32 cellular contexts compared by ENCODE assay signal in the genomic region with DNA sequence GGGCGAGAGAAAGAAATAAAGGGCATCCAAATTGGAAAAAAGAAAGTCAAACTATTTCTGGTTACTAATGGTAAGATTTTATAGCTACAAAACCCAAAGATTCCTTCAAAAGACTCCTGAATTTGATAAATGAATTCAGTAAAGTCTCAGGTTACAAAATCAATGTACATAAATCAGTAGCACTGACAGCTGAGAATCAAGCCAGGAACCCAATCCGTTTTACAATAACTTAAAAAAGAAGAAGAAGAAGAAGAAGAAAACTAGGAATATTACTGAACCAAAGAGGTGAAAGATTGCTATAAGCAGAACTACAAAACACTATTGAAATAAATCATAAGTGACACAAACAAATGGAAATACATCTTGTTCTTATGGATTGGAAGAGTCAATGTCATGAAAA.
"Had no signal": no experiment of that assay in that cellular context is flagged by ENCODE, and none has a peak within 500 bp of the region (broad histone marks: within the 10 kb centered on the region; RNA-seq: fewer than 3 reads in every experiment).

No MANE protein-coding gene starts in this region.

- H3K9me3 Mint-ChIP-seq: activated B cell treated with CpG ODN at 0.5 μM for 24 hours; activated CD4-positive, alpha-beta memory T cell treated with anti-CD3 and anti-CD28 coated beads for 36 hours; activated CD4-positive, alpha-beta T cell treated with anti-CD3 and anti-CD28 coated beads, Interleukin-2, amount 10 ng/mL, durations not matched to agents 24 days and 14 days; activated CD8-positive, alpha-beta T cell treated with anti-CD3 and anti-CD28 coated beads for 36 hours; activated naive CD4-positive, alpha-beta T cell treated with anti-CD3 and anti-CD28 coated beads, Interleukin-2, amount 10 ng/mL, durations not matched to agents 7 days and 5 days; activated naive CD4-positive, alpha-beta T cell treated with anti-CD3 and anti-CD28 coated beads, Interleukin-2, amount 50 U/mL, for 24 hours; activated naive CD8-positive, alpha-beta T cell treated with anti-CD3 and anti-CD28 coated beads, Interleukin-2, amount 10 ng/mL, durations not matched to agents 7 days and 5 days; activated naive CD8-positive, alpha-beta T cell treated with anti-CD3 and anti-CD28 coated beads, Interleukin-2, amount 50 U/mL, for 24 hours; activated T-cell treated with anti-CD3 and anti-CD28 coated beads, Interleukin-2, amount 50 U/mL, for 24 hours; activated T-helper 2 cell treated with anti-CD3 and anti-CD28 coated beads, Interferon-gamma antibody, Interleukin-2, Interleukin-4, amounts not matched to agents 10 μg/mL and 5 μg/mL and 100 μg/mL, durations not matched to agents 14 hours and 24 hours and 36 hours; T-helper 1 cell treated with Interleukin-12 subunit alpha and Interleukin-12 subunit beta and Interleukin-4 antibody, amounts not matched to agents 30 μg/mL and 1 μg/mL, for 36 hours; T-helper 2 cell treated with Interferon-gamma antibody and Interleukin-4, amounts not matched to agents 5 μg/mL and 100 μg/mL, for 36 hours had no signal

- H3K27me3 Mint-ChIP-seq: activated B cell treated with CpG ODN at 0.5 μM for 24 hours; activated CD4-positive, alpha-beta memory T cell treated with anti-CD3 and anti-CD28 coated beads for 36 hours; activated CD8-positive, alpha-beta T cell treated with anti-CD3 and anti-CD28 coated beads for 36 hours; activated naive CD4-positive, alpha-beta T cell treated with anti-CD3 and anti-CD28 coated beads, Interleukin-2, amount 10 ng/mL, durations not matched to agents 7 days and 5 days; activated naive CD4-positive, alpha-beta T cell treated with anti-CD3 and anti-CD28 coated beads, Interleukin-2, amount 50 U/mL, for 24 hours; activated naive CD8-positive, alpha-beta T cell treated with anti-CD3 and anti-CD28 coated beads, Interleukin-2, amount 50 U/mL, for 24 hours; central memory CD8-positive, alpha-beta T cell had no signal

- H3K27ac Mint-ChIP-seq: activated B cell treated with CpG ODN at 0.5 μM for 24 hours; activated CD4-positive, alpha-beta memory T cell treated with anti-CD3 and anti-CD28 coated beads for 36 hours; activated CD4-positive, alpha-beta T cell treated with anti-CD3 and anti-CD28 coated beads, Interleukin-2, amount 10 ng/mL, durations not matched to agents 24 days and 14 days; activated CD8-positive, alpha-beta T cell treated with anti-CD3 and anti-CD28 coated beads for 36 hours; activated naive CD4-positive, alpha-beta T cell treated with anti-CD3 and anti-CD28 coated beads, Interleukin-2, amount 10 ng/mL, durations not matched to agents 7 days and 5 days; activated naive CD4-positive, alpha-beta T cell treated with anti-CD3 and anti-CD28 coated beads, Interleukin-2, amount 50 U/mL, for 24 hours; activated naive CD8-positive, alpha-beta T cell; activated naive CD8-positive, alpha-beta T cell treated with anti-CD3 and anti-CD28 coated beads, Interleukin-2, amount 10 ng/mL, durations not matched to agents 7 days and 5 days; activated naive CD8-positive, alpha-beta T cell treated with anti-CD3 and anti-CD28 coated beads, Interleukin-2, amount 50 U/mL, for 24 hours; activated T-cell treated with anti-CD3 and anti-CD28 coated beads, Interleukin-2, amount 50 U/mL, for 24 hours; activated T-helper 2 cell treated with anti-CD3 and anti-CD28 coated beads, Interferon-gamma antibody, Interleukin-2, Interleukin-4, amounts not matched to agents 10 μg/mL and 5 μg/mL and 100 μg/mL, durations not matched to agents 14 hours and 24 hours and 36 hours; brain; T-helper 1 cell treated with Interleukin-12 subunit alpha and Interleukin-12 subunit beta and Interleukin-4 antibody, amounts not matched to agents 30 μg/mL and 1 μg/mL, for 36 hours; T-helper 2 cell treated with Interferon-gamma antibody and Interleukin-4, amounts not matched to agents 5 μg/mL and 100 μg/mL, for 36 hours had no signal

- H3K36me3 Mint-ChIP-seq: activated CD4-positive, alpha-beta memory T cell treated with anti-CD3 and anti-CD28 coated beads for 36 hours; activated naive CD4-positive, alpha-beta T cell treated with anti-CD3 and anti-CD28 coated beads, Interleukin-2, amount 10 ng/mL, durations not matched to agents 7 days and 5 days; activated naive CD4-positive, alpha-beta T cell treated with anti-CD3 and anti-CD28 coated beads, Interleukin-2, amount 50 U/mL, for 24 hours; activated naive CD8-positive, alpha-beta T cell; activated naive CD8-positive, alpha-beta T cell treated with anti-CD3 and anti-CD28 coated beads, Interleukin-2, amount 10 ng/mL, durations not matched to agents 7 days and 5 days; brain had no signal

- DNase-seq: activated B cell treated with CpG ODN at 0.5 μM for 24 hours; activated CD4-positive, alpha-beta memory T cell treated with anti-CD3 and anti-CD28 coated beads for 36 hours; activated CD4-positive, alpha-beta T cell treated with anti-CD3 and anti-CD28 coated beads for 4 hours; activated CD4-positive, alpha-beta T cell treated with anti-CD3 and anti-CD28 coated beads, Interleukin-2, amount 10 ng/mL, durations not matched to agents 24 days and 14 days; activated CD4-positive, alpha-beta T cell treated with anti-CD3 and anti-CD28 coated beads, Interleukin-2, amount 50 U/mL, for 1 hour; activated CD4-positive, alpha-beta T cell treated with anti-CD3 and anti-CD28 coated beads, Interleukin-2, amount 50 U/mL, for 4 hours; activated CD4-positive, CD25-positive, alpha-beta regulatory T cell treated with anti-CD3 and anti-CD28 coated beads, Interleukin-2, amount 50 U/mL, for 72 hours; activated CD8-positive, alpha-beta memory T cell treated with anti-CD3 and anti-CD28 coated beads, Interleukin-2, amount 50 U/mL, for 4 hours; activated CD8-positive, alpha-beta T cell treated with anti-CD3 and anti-CD28 coated beads for 36 hours; activated effector memory CD4-positive, alpha-beta T cell treated with Interleukin-2 at 50 U/mL for 16 hours; activated gamma-delta T cell; activated naive CD4-positive, alpha-beta T cell treated with anti-CD3 and anti-CD28 coated beads, Interleukin-2, amount 10 ng/mL, durations not matched to agents 7 days and 5 days; activated naive CD4-positive, alpha-beta T cell treated with Interleukin-2 at 50 U/mL for 16 hours; activated naive CD8-positive, alpha-beta T cell treated with anti-CD3 and anti-CD28 coated beads, Interleukin-2, amount 10 ng/mL, durations not matched to agents 7 days and 5 days; activated naive CD8-positive, alpha-beta T cell treated with anti-CD3 and anti-CD28 coated beads, Interleukin-2, amount 50 U/mL, for 24 hours; activated T-cell treated with anti-CD3 and anti-CD28 coated beads for 4 hours; activated T-cell treated with anti-CD3 and anti-CD28 coated beads, Interleukin-2, amount 50 U/mL, for 24 hours; activated T-cell treated with anti-CD3 and anti-CD28 coated beads, Interleukin-2, amount 50 U/mL, for 48 hours; amygdala; anterior cingulate cortex; caudate nucleus; cerebellar nuclear complex; T-helper 1 cell; T-helper 2 cell; T-helper 9 cell had no signal

- H3K4me1 Mint-ChIP-seq: activated B cell treated with CpG ODN at 0.5 μM for 24 hours; activated CD4-positive, alpha-beta T cell treated with anti-CD3 and anti-CD28 coated beads, Interleukin-2, amount 10 ng/mL, durations not matched to agents 24 days and 14 days; activated naive CD4-positive, alpha-beta T cell treated with anti-CD3 and anti-CD28 coated beads, Interleukin-2, amount 10 ng/mL, durations not matched to agents 7 days and 5 days; activated naive CD4-positive, alpha-beta T cell treated with anti-CD3 and anti-CD28 coated beads, Interleukin-2, amount 50 U/mL, for 24 hours; activated naive CD8-positive, alpha-beta T cell treated with anti-CD3 and anti-CD28 coated beads, Interleukin-2, amount 10 ng/mL, durations not matched to agents 7 days and 5 days; activated naive CD8-positive, alpha-beta T cell treated with anti-CD3 and anti-CD28 coated beads, Interleukin-2, amount 50 U/mL, for 24 hours; central memory CD8-positive, alpha-beta T cell had no signal

- H3K4me3 Mint-ChIP-seq: activated B cell treated with CpG ODN at 0.5 μM for 24 hours; activated CD4-positive, alpha-beta memory T cell treated with anti-CD3 and anti-CD28 coated beads for 36 hours; activated CD4-positive, alpha-beta T cell treated with anti-CD3 and anti-CD28 coated beads, Interleukin-2, amount 10 ng/mL, durations not matched to agents 24 days and 14 days; activated CD8-positive, alpha-beta T cell treated with anti-CD3 and anti-CD28 coated beads for 36 hours; activated naive CD4-positive, alpha-beta T cell treated with anti-CD3 and anti-CD28 coated beads, Interleukin-2, amount 10 ng/mL, durations not matched to agents 7 days and 5 days; activated naive CD4-positive, alpha-beta T cell treated with anti-CD3 and anti-CD28 coated beads, Interleukin-2, amount 50 U/mL, for 24 hours; activated naive CD8-positive, alpha-beta T cell; activated naive CD8-positive, alpha-beta T cell treated with anti-CD3 and anti-CD28 coated beads, Interleukin-2, amount 10 ng/mL, durations not matched to agents 7 days and 5 days; activated naive CD8-positive, alpha-beta T cell treated with anti-CD3 and anti-CD28 coated beads, Interleukin-2, amount 50 U/mL, for 24 hours; activated T-cell treated with anti-CD3 and anti-CD28 coated beads, Interleukin-2, amount 50 U/mL, for 24 hours; brain; central memory CD8-positive, alpha-beta T cell; T-helper 1 cell treated with Interleukin-12 subunit alpha and Interleukin-12 subunit beta and Interleukin-4 antibody, amounts not matched to agents 30 μg/mL and 1 μg/mL, for 36 hours; T-helper 2 cell treated with Interferon-gamma antibody and Interleukin-4, amounts not matched to agents 5 μg/mL and 100 μg/mL, for 36 hours had no signal
